9 cellular contexts compared by ENCODE assay signal in genomic region chr1:216601427-216601751, GRCh38.
DNase-seq lines count a peak whose midpoint lies in the region; ATAC-seq, FAIRE-seq and TF ChIP-seq lines count a peak whose summit lies in the region.
"Had no signal": no experiment of that assay in that cellular context is flagged by ENCODE, and none has a peak within 500 bp of the region (broad histone marks: within the 10 kb centered on the region; RNA-seq: fewer than 3 reads in every experiment).

No MANE protein-coding gene starts in this region.

- TF ChIP-seq POLR2A in endothelial cell of umbilical vein (IDR thresholded peaks at IDR 0.05; ENCODE audit: low read depth, low read length): no peak

- H3K36me3 ChIP-seq in HUES6 (ENCODE audit: control insufficient read depth, insufficient read depth, low read length) (no peaks in the 10 kb centered on the region), endothelial cell of umbilical vein (ENCODE audit: control insufficient read depth in 2 of 2, extremely low read depth in 1 of 2, insufficient read depth in 2 of 2, low read length in 2 of 2) (no peaks in the 10 kb centered on the region), neural progenitor cell (no peaks in the 10 kb centered on the region)

- BruUV-seq in endothelial cell of umbilical vein (replicated peaks; lab: Mats Ljungman, UMichigan): no TSS peak

- no peak for ATAC-seq in GM18867 (IDR thresholded peaks at IDR 0.05; ENCODE audit: unreplicated experiment)
- ATAC-seq: activated T-cell treated with anti-CD3 and anti-CD28 coated beads, Interleukin-2, amount 50 U/mL, for 4 hours had no signal

- H3K27me3 Mint-ChIP-seq in neural progenitor cell (ENCODE audit: insufficient read depth, low read depth): no peaks in the 10 kb centered on the region

- POLR2A ChIA-PET in endothelial cell of umbilical vein (lab: Charles Lee): no interaction called here

- TF ChIP-seq CTCF in C4-2B (conservative IDR thresholded peaks at IDR 0.05) (peak; percentile 20), endothelial cell of umbilical vein (IDR thresholded peaks at IDR 0.05; ENCODE audit: extremely low read depth in 1 of 2, insufficient read depth in 1 of 2, low read depth in 1 of 2, low read length in 2 of 2) (no peak), neural progenitor cell (IDR thresholded peaks at IDR 0.05) (no peak), GM10266 (IDR thresholded peaks at IDR 0.05; ENCODE audit: control insufficient read depth, insufficient read depth, low read depth, missing control alignments) (no peak)

- H3K4me3 ChIP-seq in HUES6 (ENCODE audit: low read depth, low read length) (peak overlapping the region; percentile 75), endothelial cell of umbilical vein (replicated peaks in 1 of 3; ENCODE audit: insufficient read depth in 1 of 3, low read depth in 1 of 3, low read length in 3 of 3) (peak overlapping the region; percentile 43 to 59 (median 53)), neural progenitor cell (peak overlapping the region; percentile 63)

- peak overlapping the region; percentile 65 for H3K9ac ChIP-seq in HUES6 (ENCODE audit: low read length)
- H3K9ac ChIP-seq in endothelial cell of umbilical vein (replicated peaks; ENCODE audit: extremely low read depth, insufficient read depth, low read length): peak overlapping the region; percentile 75
- H3K9ac ChIP-seq in neural progenitor cell: no peak overlapping the region

- DNase-seq in endothelial cell of umbilical vein (ENCODE audit: low read depth, low spot score): no peak
- no peak for DNase-seq in neural progenitor cell (ENCODE audit: low spot score)
- DNase-seq in NCI-H446 (lab: John Stamatoyannopoulos, UW): no peak
- no peak for DNase-seq in dedifferentiated amniotic fluid mesenchymal stem cell (ENCODE audit: extremely low spot score)
- DNase-seq in GM10266 (ENCODE audit: extremely low spot score): no peak
- DNase-seq: activated T-cell treated with anti-CD3 and anti-CD28 coated beads, Interleukin-2, amount 50 U/mL, for 4 hours had no signal

- H3K4me3 Mint-ChIP-seq in neural progenitor cell: peak overlapping the region; percentile 78
- H3K4me3 Mint-ChIP-seq: activated T-cell treated with anti-CD3 and anti-CD28 coated beads, Interleukin-2, amount 50 U/mL, for 4 hours had no signal

- H3K27ac ChIP-seq in C4-2B (peak overlapping the region; percentile 59; the same call in 1 of the 2 replicates), HUES6 (ENCODE audit: low read depth, low read length) (no peak overlapping the region), endothelial cell of umbilical vein (ENCODE audit: insufficient read depth, low read depth, low read length) (no peak overlapping the region), neural progenitor cell (peak overlapping the region; percentile 85)

- H4K20me1 ChIP-seq in endothelial cell of umbilical vein (replicated peaks; ENCODE audit: control insufficient read depth, extremely low read depth, insufficient read depth, low read length) (no peaks in the 10 kb centered on the region), neural progenitor cell (ENCODE audit: low read depth) (no peaks in the 10 kb centered on the region)

- H3F3A ChIP-seq in neural progenitor cell (ENCODE audit: low read depth): peaks cover 36% of the 10 kb centered on the region

- H3K4me1 ChIP-seq in HUES6 (ENCODE audit: control insufficient read depth, insufficient read depth, low read length): peaks cover 31% of the 10 kb centered on the region
- no peaks in the 10 kb centered on the region for H3K4me1 ChIP-seq in endothelial cell of umbilical vein (ENCODE audit: control insufficient read depth, extremely low read depth, insufficient read depth, low read length)
- peaks cover 50% of the 10 kb centered on the region for H3K4me1 ChIP-seq in neural progenitor cell

- no peaks in the 10 kb centered on the region for H3K9me3 ChIP-seq in HUES6 (ENCODE audit: control insufficient read depth, insufficient read depth, low read depth, low read length)
- no peaks in the 10 kb centered on the region for H3K9me3 ChIP-seq in endothelial cell of umbilical vein (replicated peaks; ENCODE audit: control insufficient read depth, insufficient read depth, low read length)
- H3K9me3 ChIP-seq in neural progenitor cell (ENCODE audit: low read depth): no peaks in the 10 kb centered on the region

- H3K4me1 Mint-ChIP-seq in neural progenitor cell: peaks cover 50% of the 10 kb centered on the region

- H2AFZ ChIP-seq in endothelial cell of umbilical vein (ENCODE audit: low read depth, low read length) (peak overlapping the region; percentile 96), neural progenitor cell (replicated peaks) (peak overlapping the region; percentile 80)

- peak overlapping the region; percentile 65 for H3K27ac Mint-ChIP-seq in neural progenitor cell

- intact Hi-C loops in endothelial cell of umbilical vein (cut with micrococcal nuclease): no loop called here

- dilution Hi-C loops in endothelial cell of umbilical vein (cut with MboI; ENCODE audit: extremely low pct_ligation_motif_present, low sequenced_read_pairs): no loop called here

- peak overlapping the region; percentile 83 for H3K4me2 ChIP-seq in endothelial cell of umbilical vein (ENCODE audit: insufficient read depth, low read length)
- peak overlapping the region; percentile 84 for H3K4me2 ChIP-seq in neural progenitor cell

- peaks cover 3% of the 10 kb centered on the region for H3K36me3 Mint-ChIP-seq in neural progenitor cell

- H3K27me3 ChIP-seq in HUES6 (ENCODE audit: control insufficient read depth, insufficient read depth, low read length) (peaks cover 4% of the 10 kb centered on the region; the same call in 1 of the 2 replicates), endothelial cell of umbilical vein (ENCODE audit: control insufficient read depth in 2 of 2, insufficient read depth in 2 of 2, low read length in 2 of 2) (no peaks in the 10 kb centered on the region), neural progenitor cell (no peaks in the 10 kb centered on the region)

- CTCF ChIA-PET in endothelial cell of umbilical vein (lab: Charles Lee): interaction anchor here (1.0 kb wide), 1 partner anchor 1059 kb away, joined by 3 read pairs; no protein-coding TSS in a partner anchor

- no peaks in the 10 kb centered on the region for H3K9me3 Mint-ChIP-seq in neural progenitor cell
- H3K9me3 Mint-ChIP-seq: activated T-cell treated with anti-CD3 and anti-CD28 coated beads, Interleukin-2, amount 50 U/mL, for 4 hours had no signal

- H3K79me2 ChIP-seq in endothelial cell of umbilical vein (ENCODE audit: control insufficient read depth, insufficient read depth, low read length): no peaks in the 10 kb centered on the region
- no peaks in the 10 kb centered on the region for H3K79me2 ChIP-seq in neural progenitor cell (ENCODE audit: low read depth)

- no peaks in the 10 kb centered on the region for H3K9me1 ChIP-seq in endothelial cell of umbilical vein (replicated peaks; ENCODE audit: control insufficient read depth, extremely low read depth, insufficient read depth, low read length)

- no peak for FAIRE-seq in endothelial cell of umbilical vein (lab: Jason Lieb, UNC)

TF ChIP-seq in endothelial cell of umbilical vein, 7 proteins besides CTCF, POLR2A, EP300 and RAD21:
- TF ChIP-seq POLR2AphosphoS5 (IDR thresholded peaks at IDR 0.05; ENCODE audit: insufficient read depth, low read depth, low read length) (no peak), MYC (IDR thresholded peaks at IDR 0.05; ENCODE audit: low read depth, low read length) (no peak), JUN (IDR thresholded peaks at IDR 0.05; ENCODE audit: borderline replicate concordance, insufficient read depth, insufficient read length, low read depth) (no peak), EZH2 (IDR thresholded peaks at IDR 0.05; ENCODE audit: borderline replicate concordance, low read depth, low read length, severe bottlenecking) (no peak), FOS (IDR thresholded peaks at IDR 0.05; ENCODE audit: borderline replicate concordance, insufficient read depth, low read length) (no peak), GATA2 (IDR thresholded peaks at IDR 0.05; ENCODE audit: insufficient read depth, insufficient read length, low read depth, low read length) (no peak), MAX (IDR thresholded peaks at IDR 0.05; ENCODE audit: insufficient read depth, insufficient read length) (no peak)

Comparison
In these comparisons a context has a peak if more than half of its experiments do, and no peak if none do; other contexts are left out.
1. H3K27ac ChIP-seq: peak in C4-2B (single experiment) and neural progenitor cell (single experiment); none in HUES6 (single experiment) and endothelial cell of umbilical vein (single experiment).
2. Peak in every context shown above with its lines, with median percentiles within 50 percentile points of each other: H3K4me3 ChIP-seq.